Comparison of ENCODE assay signal across 21 cellular contexts in the genomic region with DNA sequence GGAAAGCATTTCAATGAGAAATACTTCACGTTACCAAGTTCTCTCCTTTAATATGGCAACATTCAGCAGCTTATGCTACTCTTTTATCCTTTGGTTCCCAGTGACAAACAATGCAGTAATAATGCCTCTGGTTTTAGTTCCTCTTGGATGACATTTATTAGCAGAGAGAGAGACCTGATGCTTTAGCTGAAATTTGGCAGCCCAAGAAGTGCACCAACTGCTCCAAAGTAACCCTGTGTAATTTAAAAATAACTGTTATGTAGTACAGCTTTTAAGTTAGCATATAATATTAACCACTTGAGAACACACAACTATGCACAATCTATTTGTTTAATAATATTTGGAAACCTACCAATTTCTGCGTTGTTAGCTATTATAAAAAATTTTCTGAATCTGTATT. TPM values are rescaled to one million over a fixed set of nuclear protein-coding genes. Genes with fewer than 3 reads are reported as not detected.
"Had no signal": no experiment of that assay in that cellular context is flagged by ENCODE, and none has a peak within 500 bp of the region (broad histone marks: within the 10 kb centered on the region; RNA-seq: fewer than 3 reads in every experiment).

No MANE protein-coding gene starts in this region.

- H3K9me3 ChIP-seq: SJCRH30 had no signal

- H3K27me3 ChIP-seq: SJCRH30 had no signal

- ATAC-seq: K562, SK-N-SH treated with all-trans-retinoic acid at 6 μM for 48 hours had no signal

- DNase-seq: Kasumi-1, MM.1S, NCI-H1048, NCI-H1105, NCI-H1417, NCI-H1436 treated with DMSO at 0.1 percent for 48 hours, NCI-H1694, NCI-H187 treated with DMSO at 0.1 percent for 48 hours, NCI-H2029 treated with DMSO at 0.1 percent for 48 hours, NCI-H2171 treated with DMSO at 0.1 percent for 48 hours, NCI-H345, NCI-H524, NCI-H526 treated with DMSO at 0.1 percent for 48 hours, NCI-H748 treated with DMSO at 0.1 percent for 48 hours, RPMI8226, SHP77 treated with DMSO at 0.1 percent for 48 hours, SJCRH30 had no signal

- H3K4me3 ChIP-seq: K562, SJCRH30 had no signal

- H3K4me1 ChIP-seq: SJCRH30 had no signal

- H3K27ac ChIP-seq: HL-60, KMS-11, SJCRH30 had no signal

RNA-seq across cellular contexts. Expression of gene FBLL1, which starts 28.3 kb away (rescaled TPM):
- total RNA-seq: K562, SJCRH30 had no signal
